ENCODE assay signal across 16 cellular contexts in genomic region chr20:62504323-62504722, GRCh38. TPM values are rescaled to one million over a fixed set of nuclear protein-coding genes. Genes with fewer than 3 reads are reported as not detected.
DNase-seq lines count a peak whose midpoint lies in the region; ATAC-seq and TF ChIP-seq lines count a peak whose summit lies in the region.
"Had no signal": no experiment of that assay in that cellular context is flagged by ENCODE, and none has a peak within 500 bp of the region (broad histone marks: within the 10 kb centered on the region; RNA-seq: fewer than 3 reads in every experiment).

No MANE protein-coding gene starts in this region.

- no peak for DNase-seq in natural killer cell treated with Interleukin-12 subunit alpha and Interleukin-12 subunit beta and Interleukin-15 and Interleukin-18, amount 100 ng/mL, for 72 hours (ENCODE audit: low spot score)
- DNase-seq in natural killer cell, result no peak
- no peak for DNase-seq in activated T-helper 2 cell treated with anti-CD3 and anti-CD28 coated beads, Interferon-gamma antibody, Interleukin-2, Interleukin-4, amounts not matched to agents 10 μg/mL and 5 μg/mL and 100 μg/mL, durations not matched to agents 14 hours and 24 hours and 36 hours (ENCODE audit: low spot score)
- DNase-seq in neural progenitor cell (ENCODE audit: low spot score), result no peak
- DNase-seq in stimulated activated naive CD4-positive, alpha-beta T cell treated with Interleukin-2 at 50 U/mL for 16 hours (lab: John Stamatoyannopoulos, UW), result no peak
- DNase-seq in LoVo (ENCODE audit: low spot score), result no peak
- DNase-seq: BE2C, COR-L47, DMS153, GDM1 had no signal

- H3K36me3 Mint-ChIP-seq in natural killer cell treated with Interleukin-12 subunit alpha and Interleukin-12 subunit beta and Interleukin-15 and Interleukin-18, amount 100 ng/mL, for 72 hours, result peaks cover 10% of the 10 kb centered on the region
- H3K36me3 Mint-ChIP-seq in natural killer cell, result no peaks in the 10 kb centered on the region
- H3K36me3 Mint-ChIP-seq in activated T-helper 2 cell treated with anti-CD3 and anti-CD28 coated beads, Interferon-gamma antibody, Interleukin-2, Interleukin-4, amounts not matched to agents 10 μg/mL and 5 μg/mL and 100 μg/mL, durations not matched to agents 14 hours and 24 hours and 36 hours (ENCODE audit: low read depth), result peaks cover 4% of the 10 kb centered on the region
- no peaks in the 10 kb centered on the region for H3K36me3 Mint-ChIP-seq in neural progenitor cell
- H3K36me3 Mint-ChIP-seq: CD14-positive monocyte; CD8-positive, alpha-beta T cell; IgD-negative memory B cell had no signal

- H3K9me3 ChIP-seq in neural progenitor cell (ENCODE audit: low read depth), result no peaks in the 10 kb centered on the region
- H3K9me3 ChIP-seq: A549, BE2C had no signal

- peaks cover 33% of the 10 kb centered on the region in 2 donors for H3K4me1 Mint-ChIP-seq in natural killer cell treated with Interleukin-12 subunit alpha and Interleukin-12 subunit beta and Interleukin-15 and Interleukin-18, amount 100 ng/mL, for 72 hours (ENCODE audit: low read depth in 2 of 2)
- H3K4me1 Mint-ChIP-seq in natural killer cell, result peaks cover 0 to 12% of the 10 kb centered on the region in 2 donors
- H3K4me1 Mint-ChIP-seq in activated T-helper 2 cell treated with anti-CD3 and anti-CD28 coated beads, Interferon-gamma antibody, Interleukin-2, Interleukin-4, amounts not matched to agents 10 μg/mL and 5 μg/mL and 100 μg/mL, durations not matched to agents 14 hours and 24 hours and 36 hours (ENCODE audit: low read depth), result peaks cover 23% of the 10 kb centered on the region
- peaks cover 16% of the 10 kb centered on the region for H3K4me1 Mint-ChIP-seq in neural progenitor cell

- no peak overlapping the region for H3K4me2 ChIP-seq in neural progenitor cell
- H3K4me2 ChIP-seq: A549 had no signal

- H2AFZ ChIP-seq in neural progenitor cell (replicated peaks), result no peak overlapping the region

- no peak overlapping the region for H3K4me3 ChIP-seq in neural progenitor cell
- H3K4me3 ChIP-seq: A549 had no signal

- peaks cover 7% of the 10 kb centered on the region for H3F3A ChIP-seq in neural progenitor cell (ENCODE audit: low read depth)

- peak overlapping the region in 1 of 2 donors; percentile 0 for H3K27ac Mint-ChIP-seq in natural killer cell treated with Interleukin-12 subunit alpha and Interleukin-12 subunit beta and Interleukin-15 and Interleukin-18, amount 100 ng/mL, for 72 hours
- H3K27ac Mint-ChIP-seq in natural killer cell (peak overlapping the region in 1 of 2 donors; percentile 10), neural progenitor cell (no peak overlapping the region)
- peak overlapping the region; percentile 19 for H3K27ac Mint-ChIP-seq in activated T-helper 2 cell treated with anti-CD3 and anti-CD28 coated beads, Interferon-gamma antibody, Interleukin-2, Interleukin-4, amounts not matched to agents 10 μg/mL and 5 μg/mL and 100 μg/mL, durations not matched to agents 14 hours and 24 hours and 36 hours
- H3K27ac Mint-ChIP-seq: CD8-positive, alpha-beta T cell; IgD-negative memory B cell had no signal

- H3K27ac ChIP-seq in neural progenitor cell, result no peak overlapping the region
- H3K27ac ChIP-seq: A549, HL-60 had no signal

- H3K27me3 Mint-ChIP-seq in natural killer cell treated with Interleukin-12 subunit alpha and Interleukin-12 subunit beta and Interleukin-15 and Interleukin-18, amount 100 ng/mL, for 72 hours, result no peaks in the 10 kb centered on the region
- H3K27me3 Mint-ChIP-seq in natural killer cell (ENCODE audit: low read depth in 2 of 2) (no peaks in the 10 kb centered on the region), neural progenitor cell (ENCODE audit: insufficient read depth, low read depth) (peaks cover 30% of the 10 kb centered on the region)
- no peaks in the 10 kb centered on the region for H3K27me3 Mint-ChIP-seq in activated T-helper 2 cell treated with anti-CD3 and anti-CD28 coated beads, Interferon-gamma antibody, Interleukin-2, Interleukin-4, amounts not matched to agents 10 μg/mL and 5 μg/mL and 100 μg/mL, durations not matched to agents 14 hours and 24 hours and 36 hours (ENCODE audit: low read depth)
- H3K27me3 Mint-ChIP-seq: IgD-negative memory B cell had no signal

- peak overlapping the region; percentile 10 for H3K4me3 Mint-ChIP-seq in natural killer cell treated with Interleukin-12 subunit alpha and Interleukin-12 subunit beta and Interleukin-15 and Interleukin-18, amount 100 ng/mL, for 72 hours
- no peak overlapping the region for H3K4me3 Mint-ChIP-seq in natural killer cell
- H3K4me3 Mint-ChIP-seq in activated T-helper 2 cell treated with anti-CD3 and anti-CD28 coated beads, Interferon-gamma antibody, Interleukin-2, Interleukin-4, amounts not matched to agents 10 μg/mL and 5 μg/mL and 100 μg/mL, durations not matched to agents 14 hours and 24 hours and 36 hours (ENCODE audit: low read depth), result no peak overlapping the region
- H3K4me3 Mint-ChIP-seq in neural progenitor cell, result peak overlapping the region; percentile 14
- H3K4me3 Mint-ChIP-seq: CD14-positive monocyte; CD8-positive, alpha-beta T cell had no signal

- H4K20me1 ChIP-seq in neural progenitor cell (ENCODE audit: low read depth), result no peaks in the 10 kb centered on the region

- H3K79me2 ChIP-seq in neural progenitor cell (ENCODE audit: low read depth), result no peaks in the 10 kb centered on the region

- peaks cover 7% of the 10 kb centered on the region for H3K27me3 ChIP-seq in neural progenitor cell
- H3K27me3 ChIP-seq: BE2C had no signal

- no peaks in the 10 kb centered on the region for H3K36me3 ChIP-seq in neural progenitor cell
- H3K36me3 ChIP-seq: BE2C had no signal

- no peak for ATAC-seq in natural killer cell treated with Interleukin-12 subunit alpha and Interleukin-12 subunit beta and Interleukin-15 and Interleukin-18, amount 100 ng/mL, for 72 hours
- ATAC-seq in natural killer cell, result no peak
- ATAC-seq: A549; CD8-positive, alpha-beta T cell; HCT116 had no signal

- H3K9me3 Mint-ChIP-seq in natural killer cell treated with Interleukin-12 subunit alpha and Interleukin-12 subunit beta and Interleukin-15 and Interleukin-18, amount 100 ng/mL, for 72 hours, result peaks cover 5% of the 10 kb centered on the region
- H3K9me3 Mint-ChIP-seq in natural killer cell (peaks cover 3 to 4% of the 10 kb centered on the region in 2 donors), neural progenitor cell (peaks cover 5% of the 10 kb centered on the region)
- peaks cover 4% of the 10 kb centered on the region for H3K9me3 Mint-ChIP-seq in activated T-helper 2 cell treated with anti-CD3 and anti-CD28 coated beads, Interferon-gamma antibody, Interleukin-2, Interleukin-4, amounts not matched to agents 10 μg/mL and 5 μg/mL and 100 μg/mL, durations not matched to agents 14 hours and 24 hours and 36 hours
- H3K9me3 Mint-ChIP-seq: CD8-positive, alpha-beta T cell had no signal

- no peak for TF ChIP-seq CTCF in natural killer cell (IDR thresholded peaks at IDR 0.05)
- no peak for TF ChIP-seq CTCF in neural progenitor cell (IDR thresholded peaks at IDR 0.05)

- no peaks in the 10 kb centered on the region for H3K4me1 ChIP-seq in neural progenitor cell
- H3K4me1 ChIP-seq: BE2C had no signal

- intact Hi-C loops in natural killer cell (cut with micrococcal nuclease), result loop anchor here (5.0 kb wide), 1 partner anchor 288 kb away; no protein-coding TSS in a partner anchor
- intact Hi-C loops in activated T-helper 2 cell treated with anti-CD3 and anti-CD28 coated beads, Interferon-gamma antibody, Interleukin-2, Interleukin-4, amounts not matched to agents 10 μg/mL and 5 μg/mL and 100 μg/mL, durations not matched to agents 14 hours and 24 hours and 36 hours (cut with micrococcal nuclease), result loop anchor here (5.0 kb wide), 1 partner anchor 98 kb away; no protein-coding TSS in a partner anchor

- no peak overlapping the region for H3K9ac ChIP-seq in neural progenitor cell

RNA-seq across cellular contexts. Expression of gene GATA5, which starts 28.5 kb away (rescaled TPM):
- not detected for total RNA-seq in natural killer cell treated with Interleukin-12 subunit alpha and Interleukin-12 subunit beta and Interleukin-15 and Interleukin-18, amount 100 ng/mL, for 72 hours
- not detected for total RNA-seq in natural killer cell
- total RNA-seq in activated T-helper 2 cell treated with anti-CD3 and anti-CD28 coated beads, Interferon-gamma antibody, Interleukin-2, Interleukin-4, amounts not matched to agents 10 μg/mL and 5 μg/mL and 100 μg/mL, durations not matched to agents 14 hours and 24 hours and 36 hours, result not detected in 2 replicates
- 0.12 TPM in 1 of 2 replicates, not detected in the other for total RNA-seq in neural progenitor cell (ENCODE audit: low replicate concordance)
- total RNA-seq: CD8-positive, alpha-beta T cell had no signal

Comparison
In these comparisons a context has a peak if more than half of its experiments do, and no peak if none do; other contexts are left out.
1. H3K4me3 Mint-ChIP-seq: peak in natural killer cell treated with Interleukin-12 subunit alpha and Interleukin-12 subunit beta and Interleukin-15 and Interleukin-18, amount 100 ng/mL, for 72 hours (single experiment) and neural progenitor cell (single experiment); none in natural killer cell (single experiment) and activated T-helper 2 cell treated with anti-CD3 and anti-CD28 coated beads, Interferon-gamma antibody, Interleukin-2, Interleukin-4, amounts not matched to agents 10 μg/mL and 5 μg/mL and 100 μg/mL, durations not matched to agents 14 hours and 24 hours and 36 hours (single experiment).